ENCODE assay signal across 8 cellular contexts in the genomic region with DNA sequence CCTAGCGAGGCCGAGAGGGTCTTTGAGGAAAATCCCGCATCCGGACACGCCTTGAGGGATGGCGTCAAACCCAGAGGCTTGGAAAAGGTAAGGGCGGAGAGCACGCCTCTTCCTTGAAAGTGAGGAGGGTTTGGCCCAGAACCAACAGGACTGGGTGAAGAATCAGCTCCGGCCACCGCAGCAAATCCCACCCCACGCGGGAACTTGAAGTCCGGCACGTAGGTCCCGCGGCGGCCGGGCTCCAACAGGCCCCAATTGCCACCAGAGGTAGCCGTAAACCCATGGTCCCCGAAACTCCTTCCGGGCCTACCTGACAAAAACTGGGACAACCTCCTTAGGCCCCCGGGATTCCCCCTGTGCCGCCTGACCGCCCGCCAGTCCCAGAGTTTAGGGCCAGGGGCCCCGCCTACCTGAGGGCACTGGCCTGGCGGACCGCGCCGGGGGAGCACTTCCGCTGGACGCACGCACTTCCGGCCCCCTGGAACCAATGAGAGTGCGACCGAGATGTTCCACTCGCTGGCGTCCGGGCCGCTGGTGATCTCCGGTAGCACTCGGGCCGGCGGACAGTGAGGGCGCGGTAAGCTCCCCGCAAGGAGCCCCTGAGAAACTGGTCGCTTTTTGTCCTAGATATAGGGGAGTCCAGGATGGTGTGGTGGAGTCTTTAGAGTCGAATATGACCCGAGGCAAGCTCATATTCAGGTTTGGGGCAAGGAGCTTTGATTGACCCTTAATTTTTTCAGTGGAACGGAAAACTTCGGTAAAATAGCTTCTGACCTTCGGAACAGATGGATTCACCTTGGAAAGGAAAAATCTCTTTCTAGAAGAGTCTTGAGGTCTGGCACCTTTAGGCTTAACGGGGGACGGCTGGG. TPM values are rescaled to one million over a fixed set of nuclear protein-coding genes. Genes with fewer than 3 reads are reported as not detected.
A peak's percentile ranks its signal among the peaks of the same experiment; 100 is the strongest.
DNase-seq lines count a peak whose midpoint lies in the region; ATAC-seq, FAIRE-seq and TF ChIP-seq lines count a peak whose summit lies in the region.

Gene LZIC, minus strand, starts transcription at position 453 of the 869 bp plus-strand sequence. CDS start 6,772 bp downstream, outside the sequence.
Gene NMNAT1, plus strand, starts transcription at position 537 of the 869 bp plus-strand sequence. CDS start 28,599 bp downstream, outside the sequence.

- H3K4me2 ChIP-seq in mammary epithelial cell (ENCODE audit: insufficient read depth, low read depth, low read length) = peak within 1 kb of the TSS; percentile 70

- intact Hi-C loops in mammary epithelial cell (cut with micrococcal nuclease) = loop anchor here (1.0 to 10.0 kb wide), 7 partner anchors 33 to 486 kb away; partner anchors contain the start of genes CTNNBIP1 and UBE4B

- H3K36me3 ChIP-seq in mammary epithelial cell (ENCODE audit: insufficient read depth, low read length) (no peaks in the 10 kb centered on the region), small intestine (ENCODE audit: control insufficient read depth in 2 of 2, insufficient read depth in 2 of 2, low read length in 2 of 2) (peaks cover 0 to 5% of the 10 kb centered on the region in 2 donors)

- H3K4me1 ChIP-seq in mammary epithelial cell (ENCODE audit: insufficient read depth, low read length) = peaks cover 5% of the 10 kb centered on the region
- no peaks in the 10 kb centered on the region for H3K4me1 ChIP-seq in small intestine (ENCODE audit: control insufficient read depth in 2 of 2, insufficient read depth in 1 of 2, low read depth in 1 of 2, low read length in 1 of 2)

- H3K27me3 ChIP-seq in mammary epithelial cell (ENCODE audit: insufficient read depth, low read length) (no peaks in the 10 kb centered on the region), small intestine (ENCODE audit: control insufficient read depth in 2 of 2, insufficient read depth in 2 of 2, low read length in 2 of 2) (no peaks in the 10 kb centered on the region)

- ATAC-seq in GM18870 (IDR thresholded peaks at IDR 0.05; ENCODE audit: unreplicated experiment) = peak; percentile 76
- peak; percentile 75 for ATAC-seq in HG03103 (IDR thresholded peaks at IDR 0.05; ENCODE audit: low read depth, unreplicated experiment)

- no peak for TF ChIP-seq CTCF in WI38 (IDR thresholded peaks at IDR 0.05; ENCODE audit: low read depth, low read length)
- no peak for TF ChIP-seq CTCF in mammary epithelial cell (conservative IDR thresholded peaks at IDR 0.05 in 1 of 2, IDR thresholded peaks at IDR 0.05 in 1 of 2; ENCODE audit: extremely low read depth in 1 of 2, insufficient read depth in 1 of 2, low read depth in 1 of 2, low read length in 2 of 2)

- H3K9ac ChIP-seq in mammary epithelial cell (ENCODE audit: insufficient read depth, low read length) = peak within 1 kb of the TSS; percentile 99

- CTCF ChIA-PET in mammary epithelial cell (lab: Charles Lee; ENCODE audit: low non-redundant PET) = interaction anchor here (0.6 to 1.0 kb wide), 3 partner anchors 56 to 158 kb away, joined by 4 to 5 read pairs (median 4); no protein-coding TSS in a partner anchor

- BruUV-seq in mammary epithelial cell (replicated peaks; lab: Mats Ljungman, UMichigan) = TSS peak; percentile 81

- H4K20me1 ChIP-seq in mammary epithelial cell (ENCODE audit: insufficient read depth, low read length) = no peaks in the 10 kb centered on the region

- FAIRE-seq in small intestine (lab: Jason Lieb, UNC) = no peak

- peaks cover 30% of the 10 kb centered on the region for H3K79me2 ChIP-seq in mammary epithelial cell (ENCODE audit: insufficient read depth, low read length)

- WGBS in mammary epithelial cell (ENCODE audit: low coverage, missing lambda C conversion rate) = 2% methylated on average over 34 of the region's 55 CpGs
- 0% methylated on average over 55 of the region's 55 CpGs for WGBS in small intestine, 3 donors

- H3K27ac ChIP-seq in mammary epithelial cell (ENCODE audit: insufficient read depth, low read depth, low read length) (peak within 1 kb of the TSS; percentile 95), small intestine (ENCODE audit: low read depth in 1 of 2, low read length in 1 of 2) (peak within 1 kb of the TSS; percentile 88 to 91)

- dilution Hi-C loops in mammary epithelial cell (cut with HindIII; ENCODE audit: low sequenced_read_pairs) = no loop called here

- H3K4me3 ChIP-seq in WI38 (ENCODE audit: low read depth, low read length) = peak within 1 kb of the TSS; percentile 81
- peak within 1 kb of the TSS; percentile 66 to 77 (median 67) for H3K4me3 ChIP-seq in mammary epithelial cell (replicated peaks in 1 of 3; ENCODE audit: insufficient read depth in 1 of 3, low read depth in 2 of 3, low read length in 3 of 3)
- H3K4me3 ChIP-seq in small intestine (ENCODE audit: low read depth in 1 of 2, low read length in 2 of 2) = peak within 1 kb of the TSS; percentile 58 to 70

- peak within 1 kb of the TSS; percentile 88 for H2AFZ ChIP-seq in mammary epithelial cell (ENCODE audit: low read depth, low read length)

- H3K9me3 ChIP-seq in mammary epithelial cell (replicated peaks; ENCODE audit: insufficient read depth, low read length) (no peaks in the 10 kb centered on the region), small intestine (ENCODE audit: control insufficient read depth, low read depth) (no peaks in the 10 kb centered on the region)

- in situ Hi-C loops in ACHN (cut with HindIII; ENCODE audit: low pct_ligation_motif_present, low pct_unique_long_range_greater_than_20kb, low sequenced_read_pairs) (no loop called here), mammary epithelial cell (cut with MboI; ENCODE audit: low sequenced_read_pairs in 2 of 2) (loop anchor here in 1 of 2 donors (5.0 kb wide), 1 partner anchor 89 kb away; the partner anchor contains the start of gene UBE4B)

- peak; percentile 93 for DNase-seq in ACHN
- DNase-seq in NCI-H2227 (lab: John Stamatoyannopoulos, UW; ENCODE audit: unreplicated experiment) = peak; percentile 94
- DNase-seq in mammary epithelial cell = peak; percentile 95
- peak; percentile 98 for DNase-seq in iPS-NIHi7 (ENCODE audit: extremely low spot score)
- peak; percentile 95 for DNase-seq in small intestine

RNA-seq across cellular contexts. Expression of gene LZIC, which starts in this region (rescaled TPM):
- total RNA-seq in mammary epithelial cell = 10 to 100 TPM; 19.8 to 30.6 TPM
- polyA plus RNA-seq in mammary epithelial cell (14.5 TPM), small intestine (10 to 100 TPM; 26.7 to 33.1 (median 30.5) TPM)
- 11.8 TPM for polyA minus RNA-seq in mammary epithelial cell

RNA-seq across cellular contexts. Expression of gene NMNAT1, which starts in this region (rescaled TPM):
- total RNA-seq in mammary epithelial cell = 10 to 100 TPM in 1 of 2 donors, 1 to 10 TPM in 1; 9.7 to 11.1 TPM
- 9.4 TPM for polyA plus RNA-seq in mammary epithelial cell
- polyA minus RNA-seq in mammary epithelial cell = 9.1 TPM
- 10 to 100 TPM in 2 of 3 donors, 1 to 10 TPM in 1; 6.5 to 12.7 (median 12.1) TPM for polyA plus RNA-seq in small intestine

Comparison
In these comparisons a context has a peak if more than half of its experiments do, and no peak if none do; other contexts are left out.
1. Peak in every context shown above with its lines: DNase-seq, ATAC-seq, H3K4me3 ChIP-seq and H3K27ac ChIP-seq.